8 cellular contexts compared by ENCODE assay signal in genomic region chr16:2459647-2460390, GRCh38.
DNase-seq lines count a peak whose midpoint lies in the region; ATAC-seq and TF ChIP-seq lines count a peak whose summit lies in the region.

A gene with protein sequence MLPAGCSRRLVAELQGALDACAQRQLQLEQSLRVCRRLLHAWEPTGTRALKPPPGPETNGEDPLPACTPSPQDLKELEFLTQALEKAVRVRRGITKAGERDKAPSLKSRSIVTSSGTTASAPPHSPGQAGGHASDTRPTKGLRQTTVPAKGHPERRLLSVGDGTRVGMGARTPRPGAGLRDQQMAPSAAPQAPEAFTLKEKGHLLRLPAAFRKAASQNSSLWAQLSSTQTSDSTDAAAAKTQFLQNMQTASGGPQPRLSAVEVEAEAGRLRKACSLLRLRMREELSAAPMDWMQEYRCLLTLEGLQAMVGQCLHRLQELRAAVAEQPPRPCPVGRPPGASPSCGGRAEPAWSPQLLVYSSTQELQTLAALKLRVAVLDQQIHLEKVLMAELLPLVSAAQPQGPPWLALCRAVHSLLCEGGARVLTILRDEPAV (plus strand): TSS chr16:2460109. CDS start chr16:2460145, 36 bp downstream.

- H3K4me3 ChIP-seq in AG09309 (ENCODE audit: control insufficient read depth, low read depth, low read length) = peak within 1 kb of the TSS; percentile 64

- ATAC-seq in GM19023 (IDR thresholded peaks at IDR 0.05; ENCODE audit: unreplicated experiment) (peak; percentile 89), HG03342 (IDR thresholded peaks at IDR 0.05; ENCODE audit: unreplicated experiment) (peak; percentile 86)
- ATAC-seq in central memory CD8-positive, alpha-beta T cell (replicated peaks; ENCODE audit: extremely low read depth, poor library complexity, severe bottlenecking) = peak; percentile 98

- peak within 1 kb of the TSS; percentile 76 for H3K4me3 Mint-ChIP-seq in central memory CD8-positive, alpha-beta T cell

- no peaks in the 10 kb centered on the region for H3K9me3 Mint-ChIP-seq in central memory CD8-positive, alpha-beta T cell

- no peaks in the 10 kb centered on the region for H3K27me3 Mint-ChIP-seq in central memory CD8-positive, alpha-beta T cell

- DNase-seq in AG09309 (ENCODE audit: low read depth) (peak; percentile 50), NCI-H446 (lab: John Stamatoyannopoulos, UW) (peak; percentile 91 to 96), islet precursor cell (peak; percentile 98)
- DNase-seq in activated CD4-positive, CD25-positive, alpha-beta regulatory T cell (lab: John Stamatoyannopoulos, UW) = peak; percentile 90 to 95 (median 92)
- DNase-seq in central memory CD8-positive, alpha-beta T cell (ENCODE audit: low spot score in 2 of 2) = peak; percentile 92 to 94
- peak; percentile 94 to 98 (median 94) for DNase-seq in stimulated activated CD4-positive, alpha-beta T cell treated with anti-CD3 and anti-CD28 coated beads, Interleukin-12 subunit alpha, Interleukin-12 subunit beta, amount 100 ng/mL, for 48 hours (ENCODE audit: low read depth in 2 of 3, low spot score in 1 of 3)

- peaks cover 3% of the 10 kb centered on the region for H3K36me3 Mint-ChIP-seq in central memory CD8-positive, alpha-beta T cell (ENCODE audit: insufficient read depth)

- TF ChIP-seq CTCF in AG09309 (IDR thresholded peaks at IDR 0.05; ENCODE audit: control insufficient read depth, insufficient read depth, low read depth, low read length, missing control alignments) = no peak

- H3K27ac Mint-ChIP-seq in central memory CD8-positive, alpha-beta T cell (ENCODE audit: low read depth) = peak within 1 kb of the TSS; percentile 24

- H3K4me1 Mint-ChIP-seq in central memory CD8-positive, alpha-beta T cell = peaks cover 6% of the 10 kb centered on the region

Comparison
In these comparisons a context has a peak if more than half of its experiments do, and no peak if none do; other contexts are left out.
1. Peak in every context shown above with its lines: DNase-seq, ATAC-seq and H3K4me3 ChIP-seq.